24 cellular contexts compared by ENCODE assay signal in genomic region chr16:48441863-48442279, GRCh38. TPM values are rescaled to one million over a fixed set of nuclear protein-coding genes. Genes with fewer than 3 reads are reported as not detected.
DNase-seq lines count a peak whose midpoint lies in the region; ATAC-seq and TF ChIP-seq lines count a peak whose summit lies in the region.
"Had no signal": no experiment of that assay in that cellular context is flagged by ENCODE, and none has a peak within 500 bp of the region (broad histone marks: within the 10 kb centered on the region; RNA-seq: fewer than 3 reads in every experiment).

No MANE protein-coding gene starts in this region.

- peak overlapping the region; percentile 15 for H3K27ac Mint-ChIP-seq in stimulated activated memory B cell treated with anti-CD40 and anti-IgM and Interleukin-4, amounts not matched to agents 10 μg/mL and 1 μg/mL and 100 μg/mL, for 72 hours
- no peak overlapping the region for H3K27ac Mint-ChIP-seq in CD4-positive, alpha-beta memory T cell
- no peak overlapping the region for H3K27ac Mint-ChIP-seq in activated T-cell treated with anti-CD3 and anti-CD28 coated beads, Interleukin-2, amount 50 U/mL, for 72 hours
- H3K27ac Mint-ChIP-seq: activated naive CD4-positive, alpha-beta T cell treated with anti-CD3 and anti-CD28 coated beads, Interleukin-2, amount 50 U/mL, for 72 hours; memory B cell; T-helper 2 cell treated with Interferon-gamma antibody and Interleukin-4, amounts not matched to agents 5 μg/mL and 100 μg/mL, for 36 hours had no signal

- no peaks in the 10 kb centered on the region for H3K36me3 ChIP-seq in PC-9 (ENCODE audit: low read depth)
- no peaks in the 10 kb centered on the region for H3K36me3 ChIP-seq in CD4-positive, alpha-beta memory T cell (ENCODE audit: insufficient read depth, low read length)
- H3K36me3 ChIP-seq: left lung, tibial nerve had no signal

- no peak overlapping the region for H3K4me3 Mint-ChIP-seq in stimulated activated memory B cell treated with anti-CD40 and anti-IgM and Interleukin-4, amounts not matched to agents 10 μg/mL and 1 μg/mL and 100 μg/mL, for 72 hours
- H3K4me3 Mint-ChIP-seq in CD4-positive, alpha-beta memory T cell = no peak overlapping the region
- no peak overlapping the region for H3K4me3 Mint-ChIP-seq in activated T-cell treated with anti-CD3 and anti-CD28 coated beads, Interleukin-2, amount 50 U/mL, for 72 hours
- H3K4me3 Mint-ChIP-seq: memory B cell; nephron; T-helper 2 cell treated with Interferon-gamma antibody and Interleukin-4, amounts not matched to agents 5 μg/mL and 100 μg/mL, for 36 hours had no signal

- no TSS peak for BruUV-seq in PC-9 (replicated peaks; lab: Mats Ljungman, UMichigan)

- no peaks in the 10 kb centered on the region for H3K36me3 Mint-ChIP-seq in stimulated activated memory B cell treated with anti-CD40 and anti-IgM and Interleukin-4, amounts not matched to agents 10 μg/mL and 1 μg/mL and 100 μg/mL, for 72 hours
- H3K36me3 Mint-ChIP-seq in CD4-positive, alpha-beta memory T cell = no peaks in the 10 kb centered on the region
- H3K36me3 Mint-ChIP-seq in activated T-cell treated with anti-CD3 and anti-CD28 coated beads, Interleukin-2, amount 50 U/mL, for 72 hours (ENCODE audit: insufficient read depth in 2 of 2) = no peaks in the 10 kb centered on the region
- H3K36me3 Mint-ChIP-seq: activated naive CD4-positive, alpha-beta T cell treated with anti-CD3 and anti-CD28 coated beads, Interleukin-2, amount 50 U/mL, for 72 hours; memory B cell had no signal

- H3F3A ChIP-seq in PC-9 (ENCODE audit: insufficient read depth, low read depth) = peaks cover 10% of the 10 kb centered on the region; the same call in 1 of the 2 replicates

- no peaks in the 10 kb centered on the region for H3K79me2 ChIP-seq in PC-9 (ENCODE audit: low read depth)

- H3K9me3 ChIP-seq in PC-9 (ENCODE audit: insufficient read depth, low read depth) = no peaks in the 10 kb centered on the region
- no peaks in the 10 kb centered on the region for H3K9me3 ChIP-seq in CD4-positive, alpha-beta memory T cell (ENCODE audit: control insufficient read depth in 1 of 2, low read length in 2 of 2)
- H3K9me3 ChIP-seq: left lung, tibial nerve had no signal

- intact Hi-C loops in PC-9 (cut with micrococcal nuclease; ENCODE audit: unreplicated experiment) = no loop called here
- intact Hi-C loops in CD4-positive, alpha-beta memory T cell (cut with micrococcal nuclease) = no loop called here

- 0 out of 2 replicates have a peak overlapping the region, but pooled peaks have one; percentile 25 for H2AFZ ChIP-seq in PC-9

- peak; percentile 53 for DNase-seq in HuH-7.5 (ENCODE audit: low spot score)
- peak; percentile 27 for DNase-seq in NCI-H510A (lab: John Stamatoyannopoulos, UW)
- no peak for DNase-seq in PC-9
- no peak for DNase-seq in CD4-positive, alpha-beta memory T cell
- no peak for DNase-seq in activated T-cell treated with anti-CD3 and anti-CD28 coated beads, Interleukin-2, amount 50 U/mL, for 72 hours
- DNase-seq: activated CD4-positive, alpha-beta T cell treated with anti-CD3 and anti-CD28 coated beads for 48 hours; amygdala; GOT3; hypothalamus; KBM-7; left lung; NCI-H1105 treated with DMSO at 0.1 percent for 48 hours; NCI-H226; NK-92 treated with Interleukin-12 subunit alpha and Interleukin-12 subunit beta, amount 100 ng/mL, for 24 hours; SIG-M5; stimulated activated CD4-positive, alpha-beta T cell treated with anti-CD3 and anti-CD28 coated beads, Interleukin-4, amount 100 ng/mL, for 24 hours had no signal

- H3K9me2 ChIP-seq in PC-9 (ENCODE audit: insufficient read depth) = no peaks in the 10 kb centered on the region

- peaks cover 28% of the 10 kb centered on the region for H3K4me1 ChIP-seq in PC-9 (replicated peaks; ENCODE audit: insufficient read depth)
- no peaks in the 10 kb centered on the region for H3K4me1 ChIP-seq in CD4-positive, alpha-beta memory T cell (ENCODE audit: insufficient read depth, low read length)

- peaks cover 7% of the 10 kb centered on the region for H3K4me1 Mint-ChIP-seq in stimulated activated memory B cell treated with anti-CD40 and anti-IgM and Interleukin-4, amounts not matched to agents 10 μg/mL and 1 μg/mL and 100 μg/mL, for 72 hours
- H3K4me1 Mint-ChIP-seq in CD4-positive, alpha-beta memory T cell = no peaks in the 10 kb centered on the region
- H3K4me1 Mint-ChIP-seq in activated T-cell treated with anti-CD3 and anti-CD28 coated beads, Interleukin-2, amount 50 U/mL, for 72 hours (ENCODE audit: low read depth) = no peaks in the 10 kb centered on the region
- H3K4me1 Mint-ChIP-seq: memory B cell had no signal

- no peaks in the 10 kb centered on the region for H3K27me3 Mint-ChIP-seq in stimulated activated memory B cell treated with anti-CD40 and anti-IgM and Interleukin-4, amounts not matched to agents 10 μg/mL and 1 μg/mL and 100 μg/mL, for 72 hours
- H3K27me3 Mint-ChIP-seq in CD4-positive, alpha-beta memory T cell = no peaks in the 10 kb centered on the region
- H3K27me3 Mint-ChIP-seq in activated T-cell treated with anti-CD3 and anti-CD28 coated beads, Interleukin-2, amount 50 U/mL, for 72 hours (ENCODE audit: low read depth) = no peaks in the 10 kb centered on the region
- H3K27me3 Mint-ChIP-seq: memory B cell had no signal

- H3K9me3 Mint-ChIP-seq in stimulated activated memory B cell treated with anti-CD40 and anti-IgM and Interleukin-4, amounts not matched to agents 10 μg/mL and 1 μg/mL and 100 μg/mL, for 72 hours = no peaks in the 10 kb centered on the region
- H3K9me3 Mint-ChIP-seq in CD4-positive, alpha-beta memory T cell = peaks cover 0 to under 1% (median 0%) of the 10 kb centered on the region in 8 donors
- H3K9me3 Mint-ChIP-seq in activated T-cell treated with anti-CD3 and anti-CD28 coated beads, Interleukin-2, amount 50 U/mL, for 72 hours = no peaks in the 10 kb centered on the region
- H3K9me3 Mint-ChIP-seq: activated naive CD4-positive, alpha-beta T cell treated with anti-CD3 and anti-CD28 coated beads, Interleukin-2, amount 50 U/mL, for 72 hours; memory B cell; nephron; T-helper 2 cell treated with Interferon-gamma antibody and Interleukin-4, amounts not matched to agents 5 μg/mL and 100 μg/mL, for 36 hours had no signal

- ATAC-seq in stimulated activated memory B cell treated with anti-CD40 and anti-IgM and Interleukin-4, amounts not matched to agents 10 μg/mL and 1 μg/mL and 100 μg/mL, for 72 hours = no peak
- no peak for ATAC-seq in GM18520 (IDR thresholded peaks at IDR 0.05; ENCODE audit: unreplicated experiment)
- ATAC-seq in activated T-cell treated with anti-CD3 and anti-CD28 coated beads, Interleukin-2, amount 50 U/mL, for 72 hours (replicated peaks in 1 of 2) = no peak
- ATAC-seq: activated naive CD4-positive, alpha-beta T cell treated with anti-CD3 and anti-CD28 coated beads, Interleukin-2, amount 50 U/mL, for 72 hours; left lung; Panc1 had no signal

- CTCF ChIA-PET in PC-9 (lab: Charles Lee) = interaction anchor here (0.6 kb wide), 1 partner anchor 86 kb away, joined by 3 read pairs; no protein-coding TSS in a partner anchor
- CTCF ChIA-PET in CD4-positive, alpha-beta memory T cell (lab: Charles Lee; ENCODE audit: partially characterized antibody) = interaction anchor here (1.5 kb wide), 1 partner anchor 181 kb away, joined by 5 read pairs; no protein-coding TSS in a partner anchor

- H3K27me3 ChIP-seq in PC-9 (ENCODE audit: insufficient read depth, low read depth) = no peaks in the 10 kb centered on the region
- H3K27me3 ChIP-seq in CD4-positive, alpha-beta memory T cell (ENCODE audit: insufficient read depth, low read length) = no peaks in the 10 kb centered on the region
- H3K27me3 ChIP-seq: left lung, tibial nerve had no signal

- POLR2A ChIA-PET in PC-9 (lab: Charles Lee; ENCODE audit: unreplicated experiment) = no interaction called here
- POLR2A ChIA-PET in CD4-positive, alpha-beta memory T cell (lab: Charles Lee; ENCODE audit: partially characterized antibody) = no interaction called here

- no peak for TF ChIP-seq CTCF in PC-9 (conservative IDR thresholded peaks at IDR 0.05)

- H3K4me2 ChIP-seq in PC-9 = no peak overlapping the region

- no peak overlapping the region for H3K4me3 ChIP-seq in PC-9
- no peak overlapping the region for H3K4me3 ChIP-seq in CD4-positive, alpha-beta memory T cell (ENCODE audit: low read length in 2 of 2)
- H3K4me3 ChIP-seq: left lung, tibial nerve had no signal

- H3K27ac ChIP-seq in PC-9 = no peak overlapping the region
- H3K27ac ChIP-seq in CD4-positive, alpha-beta memory T cell (ENCODE audit: low read depth, low read length) = no peak overlapping the region
- H3K27ac ChIP-seq: left lung, tibial nerve had no signal

- H4K20me1 ChIP-seq in PC-9 (ENCODE audit: insufficient read depth) = no peaks in the 10 kb centered on the region

RNA-seq across cellular contexts. Expression of gene SIAH1, which starts 56.7 kb away (rescaled TPM):
- 18.6 and 22.8 TPM in 2 replicates for total RNA-seq in PC-9 (2021)
- total RNA-seq in CD4-positive, alpha-beta memory T cell = 10 to 100 TPM; 11.9 to 14.9 TPM
- 10 to 100 TPM; 11.9 to 13.5 TPM for polyA plus RNA-seq in CD4-positive, alpha-beta memory T cell
- total RNA-seq in activated T-cell treated with anti-CD3 and anti-CD28 coated beads, Interleukin-2, amount 50 U/mL, for 72 hours = 10 to 100 TPM; 28.2 to 30.4 TPM

Comparison
In these comparisons a context has a peak if more than half of its experiments do, and no peak if none do; other contexts are left out.
1. DNase-seq: peak in HuH-7.5 (single experiment) and NCI-H510A (single experiment); none in PC-9 (0 of 2), CD4-positive, alpha-beta memory T cell (0 of 5) and activated T-cell treated with anti-CD3 and anti-CD28 coated beads, Interleukin-2, amount 50 U/mL, for 72 hours (0 of 2).